Comparison of ENCODE assay signal across 8 cellular contexts in the genomic region with DNA sequence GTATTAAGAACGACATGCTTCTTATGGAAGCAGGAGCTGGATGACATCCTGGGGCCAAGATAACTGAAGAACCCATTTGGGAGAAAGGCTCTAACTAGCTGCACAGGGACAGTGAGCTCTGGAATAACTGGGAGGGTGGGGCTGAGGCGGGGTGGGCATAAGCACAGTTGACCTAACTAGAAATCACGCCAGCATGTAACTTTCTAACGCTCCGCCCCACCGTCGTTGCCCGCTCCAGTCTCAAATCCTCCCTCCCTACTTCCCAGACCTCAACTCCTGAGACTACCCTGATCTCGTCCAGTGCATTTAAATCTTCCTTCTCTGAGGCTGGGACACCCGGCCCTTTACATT. TPM values are rescaled to one million over a fixed set of nuclear protein-coding genes. Genes with fewer than 3 reads are reported as not detected.
DNase-seq lines count a peak whose midpoint lies in the region; ATAC-seq, FAIRE-seq and TF ChIP-seq lines count a peak whose summit lies in the region.

No MANE protein-coding gene starts in this region.

- H3K4me2 ChIP-seq in MM.1S (ENCODE audit: low read depth, low read length), result peak overlapping the region; percentile 73
- H3K4me2 ChIP-seq in endothelial cell of umbilical vein (ENCODE audit: insufficient read depth, low read length), result peak overlapping the region; percentile 85

- 0 out of 2 replicates have a peak, but pooled peaks cover 4% of the 10 kb centered on the region for H3K4me1 ChIP-seq in MM.1S (ENCODE audit: low read length)
- peaks cover 6% of the 10 kb centered on the region for H3K4me1 ChIP-seq in endothelial cell of umbilical vein (ENCODE audit: control insufficient read depth, extremely low read depth, insufficient read depth, low read length)

- no peak for ATAC-seq in HG03159 (IDR thresholded peaks at IDR 0.05; ENCODE audit: unreplicated experiment)

- H3K9me1 ChIP-seq in endothelial cell of umbilical vein (replicated peaks; ENCODE audit: control insufficient read depth, extremely low read depth, insufficient read depth, low read length), result no peaks in the 10 kb centered on the region

- H3K27ac ChIP-seq in MM.1S (ENCODE audit: low read length) (no peak overlapping the region), endothelial cell of umbilical vein (ENCODE audit: insufficient read depth, low read depth, low read length) (no peak overlapping the region)

- no peaks in the 10 kb centered on the region for H3K9me2 ChIP-seq in MM.1S (replicated peaks; ENCODE audit: insufficient read depth, low read length)

- H3K27ac Mint-ChIP-seq in osteocyte (ENCODE audit: unreplicated experiment), result peak overlapping the region; percentile 87

- FAIRE-seq in endothelial cell of umbilical vein (lab: Jason Lieb, UNC), result no peak

- TF ChIP-seq CTCF in MM.1S (IDR thresholded peaks at IDR 0.05; ENCODE audit: low read length) (no peak), endothelial cell of umbilical vein (IDR thresholded peaks at IDR 0.05; ENCODE audit: extremely low read depth in 1 of 2, insufficient read depth in 1 of 2, low read depth in 1 of 2, low read length in 2 of 2) (no peak), osteocyte (IDR thresholded peaks at IDR 0.05) (no peak)

- peak overlapping the region; percentile 98 for H2AFZ ChIP-seq in MM.1S (ENCODE audit: low read length)
- peak overlapping the region; percentile 81 for H2AFZ ChIP-seq in endothelial cell of umbilical vein (ENCODE audit: low read depth, low read length)

- TF ChIP-seq POLR2A in endothelial cell of umbilical vein (IDR thresholded peaks at IDR 0.05; ENCODE audit: low read depth, low read length), result no peak

- peaks cover under 1% of the 10 kb centered on the region for H3F3A ChIP-seq in MM.1S (ENCODE audit: insufficient read depth, low read length)

- dilution Hi-C loops in endothelial cell of umbilical vein (cut with MboI; ENCODE audit: extremely low pct_ligation_motif_present, low sequenced_read_pairs), result no loop called here

- peaks cover 18% of the 10 kb centered on the region for H3K4me1 Mint-ChIP-seq in osteocyte (ENCODE audit: unreplicated experiment)

- H3K36me3 Mint-ChIP-seq in osteocyte (ENCODE audit: unreplicated experiment), result peaks cover 16% of the 10 kb centered on the region

- BruUV-seq in endothelial cell of umbilical vein (replicated peaks; lab: Mats Ljungman, UMichigan), result no TSS peak

- H3K9me3 ChIP-seq in MM.1S (replicated peaks; ENCODE audit: insufficient read depth, low read length), result no peaks in the 10 kb centered on the region
- H3K9me3 ChIP-seq in endothelial cell of umbilical vein (replicated peaks; ENCODE audit: control insufficient read depth, insufficient read depth, low read length), result no peaks in the 10 kb centered on the region

- H3K79me2 ChIP-seq in MM.1S (ENCODE audit: low read length) (peaks cover 32% of the 10 kb centered on the region), endothelial cell of umbilical vein (ENCODE audit: control insufficient read depth, insufficient read depth, low read length) (peaks cover 15% of the 10 kb centered on the region)

- H3K36me3 ChIP-seq in MM.1S (replicated peaks; ENCODE audit: insufficient read depth, low read length) (peaks cover 6% of the 10 kb centered on the region), endothelial cell of umbilical vein (ENCODE audit: control insufficient read depth in 2 of 2, extremely low read depth in 1 of 2, insufficient read depth in 2 of 2, low read length in 2 of 2) (peaks cover 3 to 21% of the 10 kb centered on the region in 2 experiments)

- H3K4me3 ChIP-seq in MM.1S (ENCODE audit: low read length) (peak overlapping the region; percentile 99), endothelial cell of umbilical vein (replicated peaks in 1 of 3; ENCODE audit: insufficient read depth in 1 of 3, low read depth in 1 of 3, low read length in 3 of 3) (peak overlapping the region; percentile 69 to 78 (median 76))

- peaks cover 25% of the 10 kb centered on the region for H3K27me3 ChIP-seq in MM.1S (replicated peaks; ENCODE audit: insufficient read depth, low read length)
- no peaks in the 10 kb centered on the region for H3K27me3 ChIP-seq in endothelial cell of umbilical vein (ENCODE audit: control insufficient read depth in 2 of 2, insufficient read depth in 2 of 2, low read length in 2 of 2)

- in situ Hi-C loops in Caki2 (cut with HindIII; ENCODE audit: low pct_unique_long_range_greater_than_20kb, low sequenced_read_pairs) (no loop called here), G401 (cut with HindIII; ENCODE audit: low sequenced_read_pairs) (no loop called here)

- peak overlapping the region; percentile 81 for H3K9ac ChIP-seq in MM.1S (ENCODE audit: low read length)
- peak overlapping the region; percentile 61 for H3K9ac ChIP-seq in endothelial cell of umbilical vein (replicated peaks; ENCODE audit: extremely low read depth, insufficient read depth, low read length)

- DNase-seq in Caki2 (ENCODE audit: low read depth) (peak; percentile 12), MM.1S (peak; percentile 31), endothelial cell of umbilical vein (ENCODE audit: low read depth, low spot score) (no peak), osteocyte (ENCODE audit: extremely low spot score, unreplicated experiment) (no peak), G401 (ENCODE audit: low spot score) (no peak), KG1 (lab: John Stamatoyannopoulos, UW) (no peak), NOMO-1 (lab: John Stamatoyannopoulos, UW; ENCODE audit: unreplicated experiment in 2 of 2) (no peak)

- POLR2A ChIA-PET in endothelial cell of umbilical vein (lab: Charles Lee), result no interaction called here

- H3K9me3 Mint-ChIP-seq in osteocyte (ENCODE audit: unreplicated experiment), result no peaks in the 10 kb centered on the region

- intact Hi-C loops in endothelial cell of umbilical vein (cut with micrococcal nuclease), result no loop called here

- H4K20me1 ChIP-seq in MM.1S (ENCODE audit: insufficient read depth, low read length) (no peaks in the 10 kb centered on the region), endothelial cell of umbilical vein (replicated peaks; ENCODE audit: control insufficient read depth, extremely low read depth, insufficient read depth, low read length) (no peaks in the 10 kb centered on the region)

- CTCF ChIA-PET in endothelial cell of umbilical vein (lab: Charles Lee), result interaction anchor here (1.0 to 9.9 kb wide), 10 partner anchors 11 to 293 kb away, joined by 3 to 116 read pairs (median 4); a partner anchor contains a TSS

- peak overlapping the region; percentile 100 for H3K4me3 Mint-ChIP-seq in osteocyte (ENCODE audit: unreplicated experiment)

- peaks cover 10% of the 10 kb centered on the region for H3K27me3 Mint-ChIP-seq in osteocyte (ENCODE audit: unreplicated experiment)

TF ChIP-seq in endothelial cell of umbilical vein, 7 proteins besides CTCF, POLR2A, EP300 and RAD21:
- TF ChIP-seq GATA2 (IDR thresholded peaks at IDR 0.05; ENCODE audit: insufficient read depth, insufficient read length, low read depth, low read length), result no peak
- TF ChIP-seq EZH2 (IDR thresholded peaks at IDR 0.05; ENCODE audit: borderline replicate concordance, low read depth, low read length, severe bottlenecking), result no peak
- TF ChIP-seq JUN (IDR thresholded peaks at IDR 0.05; ENCODE audit: borderline replicate concordance, insufficient read depth, insufficient read length, low read depth), result no peak
- no peak for TF ChIP-seq MYC (IDR thresholded peaks at IDR 0.05; ENCODE audit: low read depth, low read length)
- TF ChIP-seq FOS (IDR thresholded peaks at IDR 0.05; ENCODE audit: borderline replicate concordance, insufficient read depth, low read length), result no peak
- TF ChIP-seq POLR2AphosphoS5 (IDR thresholded peaks at IDR 0.05; ENCODE audit: insufficient read depth, low read depth, low read length), result no peak
- TF ChIP-seq, protein P1, sequence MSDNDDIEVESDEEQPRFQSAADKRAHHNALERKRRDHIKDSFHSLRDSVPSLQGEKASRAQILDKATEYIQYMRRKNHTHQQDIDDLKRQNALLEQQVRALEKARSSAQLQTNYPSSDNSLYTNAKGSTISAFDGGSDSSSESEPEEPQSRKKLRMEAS (IDR thresholded peaks at IDR 0.05; ENCODE audit: insufficient read depth, insufficient read length), result no peak

RNA-seq across cellular contexts. Expression of a gene that starts 0.4 kb away (rescaled TPM):
- total RNA-seq in Caki2 (2014; rRNA removed; shearing (Covaris generic); ENCODE audit: low replicate concordance), result 181 and 199 TPM in 2 replicates
- 222 and 231 TPM in 2 replicates for total RNA-seq in endothelial cell of umbilical vein
- 287 and 391 TPM in 2 replicates for polyA plus RNA-seq in endothelial cell of umbilical vein
- polyA plus RNA-seq in endothelial cell of umbilical vein (2011; cell fraction: cytosol; rRNA removed), result 259 and 343 TPM in 2 replicates
- polyA plus RNA-seq in endothelial cell of umbilical vein (2011; cell fraction: nucleus; rRNA removed), result 132 and 136 TPM in 2 replicates
- 347 and 407 TPM in 2 replicates for polyA plus RNA-seq in endothelial cell of umbilical vein (2012)
- polyA minus RNA-seq in endothelial cell of umbilical vein, result 379 and 429 TPM in 2 replicates
- 152 TPM for polyA minus RNA-seq in endothelial cell of umbilical vein (2011; cell fraction: cytosol; rRNA and poly(A)+ RNA removed)
- polyA minus RNA-seq in endothelial cell of umbilical vein (2011; cell fraction: nucleus; rRNA and poly(A)+ RNA removed), result 32.5 and 48.3 TPM in 2 replicates
- 128 and 131 TPM in 2 replicates for total RNA-seq in osteocyte
- total RNA-seq in G401 (2014; rRNA removed; shearing (Covaris generic)), result 268 and 273 TPM in 2 replicates

RNA-seq across cellular contexts. Expression of a gene that starts 52.2 kb away (rescaled TPM):
- total RNA-seq in Caki2 (2014; rRNA removed; shearing (Covaris generic); ENCODE audit: low replicate concordance), result 19.7 and 24.4 TPM in 2 replicates
- total RNA-seq in endothelial cell of umbilical vein (18.2 and 18.6 TPM in 2 replicates), osteocyte (37.4 and 38.7 TPM in 2 replicates)
- polyA plus RNA-seq in endothelial cell of umbilical vein, result 6.1 and 6.2 TPM in 2 replicates
- 5.1 and 5.9 TPM in 2 replicates for polyA plus RNA-seq in endothelial cell of umbilical vein (2011; cell fraction: cytosol; rRNA removed)
- polyA plus RNA-seq in endothelial cell of umbilical vein (2011; cell fraction: nucleus; rRNA removed), result 16.3 and 19.9 TPM in 2 replicates
- polyA plus RNA-seq in endothelial cell of umbilical vein (2012), result 4.0 and 4.1 TPM in 2 replicates
- polyA minus RNA-seq in endothelial cell of umbilical vein, result 22.8 and 24.6 TPM in 2 replicates
- polyA minus RNA-seq in endothelial cell of umbilical vein (2011; cell fraction: cytosol; rRNA and poly(A)+ RNA removed), result 30.3 TPM
- 19.1 and 23.9 TPM in 2 replicates for polyA minus RNA-seq in endothelial cell of umbilical vein (2011; cell fraction: nucleus; rRNA and poly(A)+ RNA removed)
- total RNA-seq in G401 (2014; rRNA removed; shearing (Covaris generic)), result 10.2 and 20.2 TPM in 2 replicates

Comparison
In these comparisons a context has a peak if more than half of its experiments do, and no peak if none do; other contexts are left out.
1. DNase-seq: peak in Caki2 (single experiment) and MM.1S (single experiment); none in endothelial cell of umbilical vein (single experiment), osteocyte (single experiment), G401 (single experiment), KG1 (single experiment) and NOMO-1 (0 of 2).